9 cellular contexts compared by ENCODE assay signal in the genomic region with DNA sequence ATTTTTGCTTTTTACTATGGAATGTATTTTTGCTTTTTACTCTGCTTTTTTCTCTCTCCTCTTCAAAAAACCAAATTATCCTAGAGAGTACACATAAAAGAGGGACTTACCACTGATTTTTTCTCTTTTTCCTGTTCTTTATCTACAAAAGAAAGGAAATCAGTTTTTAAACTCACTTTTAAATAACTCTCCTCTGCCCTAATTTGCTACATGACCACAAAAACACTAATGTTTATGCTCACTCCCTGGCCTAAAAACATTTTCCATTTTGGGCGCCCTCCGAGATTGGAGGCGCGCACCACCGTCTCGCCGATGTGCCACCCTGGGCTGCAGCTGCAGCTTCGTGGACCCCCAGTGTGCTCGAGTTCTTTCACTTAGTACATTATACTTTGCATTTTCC. TPM values are rescaled to one million over a fixed set of nuclear protein-coding genes. Genes with fewer than 3 reads are reported as not detected.
A peak's percentile ranks its signal among the peaks of the same experiment; 100 is the strongest.
DNase-seq lines count a peak whose midpoint lies in the region; ATAC-seq and TF ChIP-seq lines count a peak whose summit lies in the region.
"Had no signal": no experiment of that assay in that cellular context is flagged by ENCODE, and none has a peak within 500 bp of the region (broad histone marks: within the 10 kb centered on the region; RNA-seq: fewer than 3 reads in every experiment).

No MANE protein-coding gene starts in this region.

- CTCF ChIA-PET in mammary epithelial cell (lab: Charles Lee; ENCODE audit: low non-redundant PET): no interaction called here

- DNase-seq in cardiac muscle cell (ENCODE audit: low read depth in 1 of 2, low spot score in 1 of 2): no peak
- no peak for DNase-seq in left ventricle myocardium superior
- no peak for DNase-seq in mammary epithelial cell
- no peak for DNase-seq in NCI-H146 (lab: John Stamatoyannopoulos, UW)
- no peak for DNase-seq in 8988T
- no peak for DNase-seq in superior temporal gyrus (ENCODE audit: extremely low spot score)

- 55% methylated on average over 9 of the region's 9 CpGs for WGBS in mammary epithelial cell (ENCODE audit: low coverage, missing lambda C conversion rate)
- 50% methylated on average over 9 of the region's 9 CpGs for WGBS in urinary bladder

- peak overlapping the region; percentile 81 for H2AFZ ChIP-seq in mammary epithelial cell (ENCODE audit: low read depth, low read length)

- H3K36me3 ChIP-seq in cardiac muscle cell: no peaks in the 10 kb centered on the region
- no peaks in the 10 kb centered on the region for H3K36me3 ChIP-seq in mammary epithelial cell (ENCODE audit: insufficient read depth, low read length)
- peaks cover 0 to 4% of the 10 kb centered on the region in 2 donors for H3K36me3 ChIP-seq in mucosa of rectum (ENCODE audit: control insufficient read depth in 2 of 2, insufficient read depth in 2 of 2, low read length in 2 of 2)
- H3K36me3 ChIP-seq in urinary bladder (ENCODE audit: insufficient read depth): no peaks in the 10 kb centered on the region

- H3K9ac ChIP-seq in mammary epithelial cell (ENCODE audit: insufficient read depth, low read length) (no peak overlapping the region), mucosa of rectum (ENCODE audit: low read depth in 1 of 2, low read length in 2 of 2) (peak overlapping the region; percentile 85 to 93)

- intact Hi-C loops in left ventricle myocardium superior (cut with micrococcal nuclease) (no loop called here), mammary epithelial cell (cut with micrococcal nuclease) (no loop called here)

- H3K4me3 ChIP-seq in cardiac muscle cell (peak overlapping the region; percentile 54), mammary epithelial cell (replicated peaks in 1 of 3; ENCODE audit: insufficient read depth in 1 of 3, low read depth in 2 of 3, low read length in 3 of 3) (peak overlapping the region; percentile 58 to 63 (median 63)), mucosa of rectum (ENCODE audit: low read length in 2 of 2) (peak overlapping the region; percentile 82 to 85), urinary bladder (ENCODE audit: low read depth, low read length) (peak overlapping the region; percentile 67)

- H3K27ac ChIP-seq in cardiac muscle cell (peak overlapping the region; percentile 88), mammary epithelial cell (ENCODE audit: insufficient read depth, low read depth, low read length) (no peak overlapping the region), mucosa of rectum (ENCODE audit: low read depth in 2 of 2, low read length in 2 of 2) (peak overlapping the region; percentile 84 to 90), urinary bladder (ENCODE audit: low read depth) (no peak overlapping the region)

- H3K9me3 ChIP-seq in cardiac muscle cell (ENCODE audit: low read depth) (no peaks in the 10 kb centered on the region), mammary epithelial cell (replicated peaks; ENCODE audit: insufficient read depth, low read length) (no peaks in the 10 kb centered on the region), mucosa of rectum (ENCODE audit: control insufficient read depth in 2 of 2, low read length in 2 of 2) (no peaks in the 10 kb centered on the region)

- ATAC-seq in left ventricle myocardium superior: no peak

- peaks cover 13% of the 10 kb centered on the region for H3K79me2 ChIP-seq in mammary epithelial cell (ENCODE audit: insufficient read depth, low read length)

- in situ Hi-C loops in mammary epithelial cell (cut with MboI; ENCODE audit: low sequenced_read_pairs in 2 of 2): no loop called here

- H3K27me3 ChIP-seq in cardiac muscle cell: no peaks in the 10 kb centered on the region
- H3K27me3 ChIP-seq in mammary epithelial cell (ENCODE audit: insufficient read depth, low read length): no peaks in the 10 kb centered on the region
- H3K27me3 ChIP-seq in mucosa of rectum (ENCODE audit: control insufficient read depth in 2 of 2, insufficient read depth in 2 of 2, low read length in 2 of 2): no peaks in the 10 kb centered on the region

- dilution Hi-C loops in mammary epithelial cell (cut with HindIII; ENCODE audit: low sequenced_read_pairs): no loop called here

- TF ChIP-seq CTCF in cardiac muscle cell (IDR thresholded peaks at IDR 0.05; ENCODE audit: low read depth, low read length): no peak
- no peak for TF ChIP-seq CTCF in mammary epithelial cell (conservative IDR thresholded peaks at IDR 0.05 in 1 of 2, IDR thresholded peaks at IDR 0.05 in 1 of 2; ENCODE audit: extremely low read depth in 1 of 2, insufficient read depth in 1 of 2, low read depth in 1 of 2, low read length in 2 of 2)

- H3K4me2 ChIP-seq in mammary epithelial cell (ENCODE audit: insufficient read depth, low read depth, low read length): peak overlapping the region; percentile 90

- no TSS peak for BruUV-seq in mammary epithelial cell (replicated peaks; lab: Mats Ljungman, UMichigan)

- H3K4me1 ChIP-seq in cardiac muscle cell (ENCODE audit: low read depth) (peaks cover 26% of the 10 kb centered on the region), mammary epithelial cell (ENCODE audit: insufficient read depth, low read length) (peaks cover 34% of the 10 kb centered on the region), mucosa of rectum (ENCODE audit: control insufficient read depth in 2 of 2, insufficient read depth in 2 of 2, low read length in 2 of 2) (peaks cover 25 to 28% of the 10 kb centered on the region in 2 donors), urinary bladder (ENCODE audit: insufficient read depth) (no peaks in the 10 kb centered on the region)

- H4K20me1 ChIP-seq in mammary epithelial cell (ENCODE audit: insufficient read depth, low read length): no peaks in the 10 kb centered on the region

RNA-seq across cellular contexts. Expression of a gene that starts 1.1 kb away (rescaled TPM):
- total RNA-seq in cardiac muscle cell (19.8 and 20.2 TPM in 2 replicates), left ventricle myocardium superior (16.8 TPM), mammary epithelial cell (10 to 100 TPM; 34.4 to 41.2 TPM), urinary bladder (23.6 TPM)
- polyA plus RNA-seq in cardiac muscle cell (18.2 and 20.9 TPM in 2 replicates), mammary epithelial cell (15.7 TPM), urinary bladder (20.3 TPM)
- 26.2 TPM for polyA minus RNA-seq in mammary epithelial cell

RNA-seq across cellular contexts. Expression of a gene that starts 3.5 kb away (rescaled TPM):
- total RNA-seq in cardiac muscle cell (16.6 and 23.4 TPM in 2 replicates), left ventricle myocardium superior (9.1 TPM), mammary epithelial cell (10 to 100 TPM; 26.8 to 46.6 TPM), urinary bladder (54.7 TPM)
- polyA plus RNA-seq in cardiac muscle cell (25.6 and 44.8 TPM in 2 replicates), mammary epithelial cell (108 TPM), urinary bladder (54.9 TPM)
- polyA minus RNA-seq in mammary epithelial cell: 17.3 TPM

RNA-seq across cellular contexts. Expression of a gene that starts 17.4 kb away (rescaled TPM):
- total RNA-seq in cardiac muscle cell (1.2 and 2.0 TPM in 2 replicates), left ventricle myocardium superior (2.1 TPM), mammary epithelial cell (1 to 10 TPM; 2.7 to 2.8 TPM), urinary bladder (3.1 TPM)
- polyA plus RNA-seq in cardiac muscle cell (2.6 and 5.5 TPM in 2 replicates), mammary epithelial cell (1.5 TPM), urinary bladder (1.1 TPM)
- polyA minus RNA-seq in mammary epithelial cell: not detected

RNA-seq across cellular contexts. Expression of a gene that starts 30.4 kb away (rescaled TPM):
- total RNA-seq in cardiac muscle cell: not detected in 2 replicates
- 0.88 TPM in 1 of 2 replicates, not detected in the other for polyA plus RNA-seq in cardiac muscle cell
- total RNA-seq in left ventricle myocardium superior: not detected
- total RNA-seq in mammary epithelial cell: not detected
- 0.08 TPM for polyA plus RNA-seq in mammary epithelial cell
- not detected for polyA minus RNA-seq in mammary epithelial cell
- not detected for total RNA-seq in urinary bladder
- not detected for polyA plus RNA-seq in urinary bladder
- total RNA-seq: pulmonary artery endothelial cell had no signal

RNA-seq across cellular contexts. Expression of a gene that starts 55.6 kb away (rescaled TPM):
- total RNA-seq in cardiac muscle cell: 48.9 and 56.1 TPM in 2 replicates
- 70.7 and 92.2 TPM in 2 replicates for polyA plus RNA-seq in cardiac muscle cell
- total RNA-seq in left ventricle myocardium superior: 10.6 TPM
- total RNA-seq in mammary epithelial cell: 10 to 100 TPM; 18.8 to 40.7 TPM
- 23.8 TPM for polyA plus RNA-seq in mammary epithelial cell
- 20.4 TPM for polyA minus RNA-seq in mammary epithelial cell
- total RNA-seq in urinary bladder: 29.2 TPM
- polyA plus RNA-seq in urinary bladder: 33.4 TPM

Comparison
In these comparisons a context has a peak if more than half of its experiments do, and no peak if none do; other contexts are left out.
1. H3K27ac ChIP-seq: peak in cardiac muscle cell (single experiment) and mucosa of rectum (2 of 2); none in mammary epithelial cell (single experiment) and urinary bladder (single experiment).
2. Peak in every context shown above with its lines, with median percentiles within 50 percentile points of each other: H3K4me3 ChIP-seq.